9 cellular contexts compared by ENCODE assay signal in genomic region chr19:40754611-40755247, GRCh38. TPM values are rescaled to one million over a fixed set of nuclear protein-coding genes. Genes with fewer than 3 reads are reported as not detected.
A peak's percentile ranks its signal among the peaks of the same experiment; 100 is the strongest.
DNase-seq lines count a peak whose midpoint lies in the region; ATAC-seq and TF ChIP-seq lines count a peak whose summit lies in the region.
"Had no signal": no experiment of that assay in that cellular context is flagged by ENCODE, and none has a peak within 500 bp of the region (broad histone marks: within the 10 kb centered on the region; RNA-seq: fewer than 3 reads in every experiment).

No MANE protein-coding gene starts in this region.

- intact Hi-C loops in Calu3 (cut with micrococcal nuclease; ENCODE audit: unreplicated experiment) (loop anchor here (5.0 kb wide), 2 partner anchors 37 to 43 kb away; partner anchors contain the start of genes COQ8B, EGLN2 and ITPKC), Panc1 (cut with micrococcal nuclease; ENCODE audit: unreplicated experiment) (no loop called here)

- H3K27me3 ChIP-seq in Panc1 (ENCODE audit: control insufficient read depth, insufficient read depth, low read length), result no peaks in the 10 kb centered on the region

- H3K36me3 Mint-ChIP-seq in Calu3 (ENCODE audit: insufficient read depth, unreplicated experiment), result peaks cover 91% of the 10 kb centered on the region
- H3K36me3 Mint-ChIP-seq in central memory CD8-positive, alpha-beta T cell (ENCODE audit: insufficient read depth), result peaks cover 68% of the 10 kb centered on the region

- peak; percentile 47 for DNase-seq in Calu3
- no peak for DNase-seq in Panc1 (ENCODE audit: low read depth, low spot score)
- no peak for DNase-seq in central memory CD8-positive, alpha-beta T cell (ENCODE audit: low spot score in 2 of 2)
- peak; percentile 44 for DNase-seq in renal cortical epithelial cell (ENCODE audit: low read depth)
- DNase-seq in cerebellar nuclear complex (lab: John Stamatoyannopoulos, UW), result no peak
- no peak for DNase-seq in NCI-H526 treated with DMSO at 0.1 percent for 48 hours (lab: John Stamatoyannopoulos, UW)
- no peak for DNase-seq in iPS-NIHi7 (ENCODE audit: extremely low spot score)

- peaks cover 4% of the 10 kb centered on the region for H3K4me1 ChIP-seq in Panc1 (ENCODE audit: control insufficient read depth, insufficient read depth, low read length)

- H3K9me3 Mint-ChIP-seq in Calu3 (ENCODE audit: low read depth, unreplicated experiment), result no peaks in the 10 kb centered on the region
- no peaks in the 10 kb centered on the region for H3K9me3 Mint-ChIP-seq in central memory CD8-positive, alpha-beta T cell

- no peak for ATAC-seq in Panc1
- no peak for ATAC-seq in central memory CD8-positive, alpha-beta T cell (replicated peaks; ENCODE audit: extremely low read depth, poor library complexity, severe bottlenecking)
- no peak for ATAC-seq in GM21381 (IDR thresholded peaks at IDR 0.05; ENCODE audit: unreplicated experiment)

- POLR2A ChIA-PET in Panc1 (lab: Charles Lee), result interaction anchor here (0.7 kb wide), 1 partner anchor 1298 kb away, joined by 5 read pairs; no protein-coding TSS in a partner anchor

- peaks cover 42% of the 10 kb centered on the region for H3K4me1 Mint-ChIP-seq in Calu3 (ENCODE audit: low read depth, unreplicated experiment)
- H3K4me1 Mint-ChIP-seq in central memory CD8-positive, alpha-beta T cell, result peaks cover 70% of the 10 kb centered on the region

- in situ Hi-C loops in Panc1 (cut with HindIII; ENCODE audit: low pct_unique_long_range_greater_than_20kb, low sequenced_read_pairs), result no loop called here

- peak overlapping the region in 1 of 2 experiments; percentile 24; a peak in 1 of 4 replicates for H3K4me3 ChIP-seq in Panc1 (ENCODE audit: low read depth in 2 of 2, low read length in 2 of 2)

- H3K9me3 ChIP-seq in Panc1 (ENCODE audit: control insufficient read depth, insufficient read depth, low read depth, low read length), result no peaks in the 10 kb centered on the region

- BruUV-seq in Calu3 (replicated peaks; lab: Mats Ljungman, UMichigan), result no TSS peak
- no TSS peak for BruUV-seq in Panc1 (replicated peaks; lab: Mats Ljungman, UMichigan)

- H3K27ac Mint-ChIP-seq in Calu3 (ENCODE audit: unreplicated experiment), result peak overlapping the region; percentile 53
- peak overlapping the region; percentile 95 for H3K27ac Mint-ChIP-seq in central memory CD8-positive, alpha-beta T cell (ENCODE audit: low read depth)

- CTCF ChIA-PET in Calu3 (lab: Charles Lee) (interaction anchor here (0.5 to 1.2 kb wide), 4 partner anchors 23 to 283 kb away, joined by 3 to 4 read pairs (median 3); partner anchors contain the start of genes COQ8B and EGLN2), Panc1 (lab: Charles Lee) (no interaction called here)

- peak overlapping the region; percentile 64 for H3K4me3 Mint-ChIP-seq in Calu3 (ENCODE audit: low read depth, unreplicated experiment)
- H3K4me3 Mint-ChIP-seq in central memory CD8-positive, alpha-beta T cell, result peak overlapping the region; percentile 84

- H3K27ac ChIP-seq in Panc1 (ENCODE audit: low read length), result peak overlapping the region; percentile 67
- H3K27ac ChIP-seq: parathyroid adenoma had no signal

- no peak for TF ChIP-seq CTCF in Calu3 (IDR thresholded peaks at IDR 0.05; ENCODE audit: unreplicated experiment)
- TF ChIP-seq CTCF in Panc1 (IDR thresholded peaks at IDR 0.05), result no peak

- no peaks in the 10 kb centered on the region for H3K27me3 Mint-ChIP-seq in Calu3 (ENCODE audit: unreplicated experiment)
- H3K27me3 Mint-ChIP-seq in central memory CD8-positive, alpha-beta T cell, result no peaks in the 10 kb centered on the region

- peaks cover 11% of the 10 kb centered on the region for H3K36me3 ChIP-seq in Panc1 (ENCODE audit: control insufficient read depth, insufficient read depth, low read length)

RNA-seq across cellular contexts. Expression of gene SNRPA, which starts 3.7 kb away (rescaled TPM):
- 95.4 and 102 TPM in 2 replicates for total RNA-seq in Calu3 (2022)
- 104 TPM for total RNA-seq in Panc1 (2021; ENCODE audit: unreplicated experiment)
- 96.6 TPM for polyA plus RNA-seq in Panc1 (2012; ENCODE audit: insufficient read length)
- 17.4 and 20.5 TPM in 2 replicates for total RNA-seq in renal cortical epithelial cell

RNA-seq across cellular contexts. Expression of gene ACTMAP, which starts 4.5 kb away (rescaled TPM):
- total RNA-seq in Calu3 (2022), result 17.8 and 20.2 TPM in 2 replicates
- 5.5 TPM for total RNA-seq in Panc1 (2021; ENCODE audit: unreplicated experiment)
- 8.5 TPM for polyA plus RNA-seq in Panc1 (2012; ENCODE audit: insufficient read length)
- total RNA-seq in renal cortical epithelial cell, result 0.35 and 4.5 TPM in 2 replicates

RNA-seq across cellular contexts. Expression of gene MIA, which starts 20.6 kb away (rescaled TPM):
- total RNA-seq in Calu3 (2022), result 30.2 and 49.3 TPM in 2 replicates
- total RNA-seq in Panc1 (2021; ENCODE audit: unreplicated experiment), result 2.2 TPM
- polyA plus RNA-seq in Panc1 (2012; ENCODE audit: insufficient read length), result 1.4 TPM
- total RNA-seq in renal cortical epithelial cell, result not detected in 2 replicates

RNA-seq across cellular contexts. Expression of gene RAB4B, which starts 23.3 kb away (rescaled TPM):
- total RNA-seq in Calu3 (2022) (21.0 and 22.7 TPM in 2 replicates), Panc1 (2021; ENCODE audit: unreplicated experiment) (24.8 TPM), renal cortical epithelial cell (5.9 and 9.9 TPM in 2 replicates)
- 39.6 TPM for polyA plus RNA-seq in Panc1 (2012; ENCODE audit: insufficient read length)

RNA-seq across cellular contexts. Expression of gene ITPKC, which starts 37.8 kb away (rescaled TPM):
- total RNA-seq in Calu3 (2022), result 25.3 and 32.0 TPM in 2 replicates
- total RNA-seq in Panc1 (2021; ENCODE audit: unreplicated experiment), result 7.2 TPM
- polyA plus RNA-seq in Panc1 (2012; ENCODE audit: insufficient read length), result 9.1 TPM
- total RNA-seq in renal cortical epithelial cell, result 17.6 and 25.0 TPM in 2 replicates

Comparison
In these comparisons a context has a peak if more than half of its experiments do, and no peak if none do; other contexts are left out.
1. DNase-seq: peak in Calu3 (single experiment) and renal cortical epithelial cell (single experiment); none in Panc1 (single experiment), central memory CD8-positive, alpha-beta T cell (0 of 2), cerebellar nuclear complex (0 of 2), NCI-H526 treated with DMSO at 0.1 percent for 48 hours (single experiment) and iPS-NIHi7 (single experiment).